16 cellular contexts compared by ENCODE assay signal in the genomic region with DNA sequence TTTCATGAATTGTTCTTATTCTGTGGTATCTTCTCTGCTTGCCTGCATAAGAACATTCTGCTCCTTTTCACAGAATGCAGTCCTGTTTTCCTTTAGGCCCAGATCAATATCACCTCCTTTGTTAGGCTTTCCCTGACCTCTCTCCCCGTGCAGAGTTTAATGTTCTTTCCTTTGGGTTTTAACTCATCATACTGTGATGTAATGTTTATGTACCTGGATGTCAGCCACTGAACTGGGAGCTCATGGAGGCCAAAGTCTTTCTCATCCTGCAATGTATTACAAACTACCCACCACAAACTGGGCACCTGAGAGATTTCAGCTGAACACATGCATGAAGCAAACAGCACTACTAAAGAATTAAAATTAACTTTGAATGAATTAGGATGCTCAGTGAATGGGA.
A peak's percentile ranks its signal among the peaks of the same experiment; 100 is the strongest.
DNase-seq lines count a peak whose midpoint lies in the region; FAIRE-seq and TF ChIP-seq lines count a peak whose summit lies in the region.
"Had no signal": no experiment of that assay in that cellular context is flagged by ENCODE, and none has a peak within 500 bp of the region (broad histone marks: within the 10 kb centered on the region; RNA-seq: fewer than 3 reads in every experiment).

No MANE protein-coding gene starts in this region.

- no peaks in the 10 kb centered on the region for H3F3A ChIP-seq in neural progenitor cell (ENCODE audit: low read depth)

- H3K4me3 Mint-ChIP-seq in neural progenitor cell: no peak overlapping the region
- H3K4me3 Mint-ChIP-seq: CD8-positive, alpha-beta memory T cell had no signal

- H3K9me3 ChIP-seq in keratinocyte (ENCODE audit: control insufficient read depth, low read depth, low read length) (no peaks in the 10 kb centered on the region), neural progenitor cell (ENCODE audit: low read depth) (no peaks in the 10 kb centered on the region)
- H3K9me3 ChIP-seq: Caco-2, HAP-1 had no signal

- DNase-seq in NCI-H2196 (lab: John Stamatoyannopoulos, UW; ENCODE audit: unreplicated experiment) (peak; percentile 2), NCI-H2196 treated with DMSO at 0.1 percent for 48 hours (lab: John Stamatoyannopoulos, UW; ENCODE audit: unreplicated experiment) (no peak), keratinocyte (ENCODE audit: low read depth, low spot score) (no peak), mucosa of gallbladder (ENCODE audit: low spot score) (peak; percentile 58), neural progenitor cell (ENCODE audit: low spot score) (no peak), coronary artery (ENCODE audit: low spot score) (no peak), NCI-H2107 treated with DMSO at 0.1 percent for 48 hours (lab: John Stamatoyannopoulos, UW; ENCODE audit: unreplicated experiment) (no peak)
- DNase-seq: Caco-2; CD8-positive, alpha-beta memory T cell; DND-41; GDM1 had no signal

- H2AFZ ChIP-seq in keratinocyte (ENCODE audit: control insufficient read depth, low read length) (no peak overlapping the region), neural progenitor cell (replicated peaks) (no peak overlapping the region)

- H3K9me1 ChIP-seq in keratinocyte (ENCODE audit: control insufficient read depth, extremely low read depth, insufficient read depth, low read length): no peaks in the 10 kb centered on the region

- H3K27me3 ChIP-seq in keratinocyte (ENCODE audit: control insufficient read depth, extremely low read depth, insufficient read depth, low read length): no peaks in the 10 kb centered on the region
- no peaks in the 10 kb centered on the region for H3K27me3 ChIP-seq in neural progenitor cell

- H3K27ac ChIP-seq in VCaP (peak overlapping the region; percentile 73), keratinocyte (ENCODE audit: control insufficient read depth, insufficient read depth, low read length) (no peak overlapping the region), neural progenitor cell (no peak overlapping the region), coronary artery (no peak overlapping the region)
- H3K27ac ChIP-seq: 22Rv1 had no signal

- no peaks in the 10 kb centered on the region for H3K4me1 ChIP-seq in keratinocyte (ENCODE audit: control insufficient read depth, extremely low read depth, insufficient read depth, low read length)
- peaks cover 11% of the 10 kb centered on the region for H3K4me1 ChIP-seq in neural progenitor cell
- H3K4me1 ChIP-seq: Caco-2 had no signal

- no peaks in the 10 kb centered on the region for H3K36me3 Mint-ChIP-seq in neural progenitor cell
- H3K36me3 Mint-ChIP-seq: CD8-positive, alpha-beta memory T cell had no signal

- H3K27ac Mint-ChIP-seq in neural progenitor cell: no peak overlapping the region
- H3K27ac Mint-ChIP-seq: CD8-positive, alpha-beta memory T cell had no signal

- no peaks in the 10 kb centered on the region for H3K9me3 Mint-ChIP-seq in neural progenitor cell

- dilution Hi-C loops in keratinocyte (cut with MboI; ENCODE audit: extremely low pct_ligation_motif_present, low sequenced_read_pairs): no loop called here

- peak; percentile 20 for FAIRE-seq in keratinocyte (lab: Jason Lieb, UNC)
- FAIRE-seq: GM12892, H1 had no signal

- H3K36me3 ChIP-seq in keratinocyte (ENCODE audit: control insufficient read depth in 2 of 2, extremely low read depth in 1 of 2, insufficient read depth in 2 of 2, low read length in 2 of 2): no peaks in the 10 kb centered on the region
- no peaks in the 10 kb centered on the region for H3K36me3 ChIP-seq in neural progenitor cell
- H3K36me3 ChIP-seq: HAP-1 had no signal

- H3K4me1 Mint-ChIP-seq in neural progenitor cell: no peaks in the 10 kb centered on the region
- H3K4me1 Mint-ChIP-seq: CD8-positive, alpha-beta memory T cell had no signal

- H3K9ac ChIP-seq in keratinocyte (ENCODE audit: control insufficient read depth, extremely low read depth, insufficient read depth, low read length): no peak overlapping the region
- no peak overlapping the region for H3K9ac ChIP-seq in neural progenitor cell

- H3K4me2 ChIP-seq in keratinocyte (ENCODE audit: control insufficient read depth, extremely low read depth, insufficient read depth, low read depth, low read length): no peak overlapping the region
- no peak overlapping the region for H3K4me2 ChIP-seq in neural progenitor cell

- TF ChIP-seq CTCF in VCaP (conservative IDR thresholded peaks at IDR 0.05) (no peak), keratinocyte (optimal IDR thresholded peaks at IDR 0.05 in 1 of 3, IDR thresholded peaks at IDR 0.05 in 1 of 3, conservative IDR thresholded peaks at IDR 0.05 in 1 of 3; ENCODE audit: extremely low read depth in 1 of 3, insufficient read depth in 2 of 3, low read length in 3 of 3) (no peak), neural progenitor cell (IDR thresholded peaks at IDR 0.05) (no peak), coronary artery (IDR thresholded peaks at IDR 0.05) (no peak)

- no peaks in the 10 kb centered on the region for H4K20me1 ChIP-seq in keratinocyte (ENCODE audit: control insufficient read depth, extremely low read depth, insufficient read depth, low read length)
- no peaks in the 10 kb centered on the region for H4K20me1 ChIP-seq in neural progenitor cell (ENCODE audit: low read depth)

- H3K79me2 ChIP-seq in keratinocyte (ENCODE audit: control insufficient read depth, insufficient read depth, low read length) (no peaks in the 10 kb centered on the region), neural progenitor cell (ENCODE audit: low read depth) (no peaks in the 10 kb centered on the region)

- no peaks in the 10 kb centered on the region for H3K27me3 Mint-ChIP-seq in neural progenitor cell (ENCODE audit: insufficient read depth, low read depth)

- no peak overlapping the region for H3K4me3 ChIP-seq in keratinocyte (ENCODE audit: control insufficient read depth in 2 of 3, extremely low read depth in 1 of 3, insufficient read depth in 2 of 3, low read depth in 1 of 3, low read length in 3 of 3)
- H3K4me3 ChIP-seq in neural progenitor cell: no peak overlapping the region
- no peak overlapping the region for H3K4me3 ChIP-seq in coronary artery
- H3K4me3 ChIP-seq: HAP-1 had no signal

Comparison
In these comparisons a context has a peak if more than half of its experiments do, and no peak if none do; other contexts are left out.
1. DNase-seq: peak in NCI-H2196 (single experiment) and mucosa of gallbladder (single experiment); none in NCI-H2196 treated with DMSO at 0.1 percent for 48 hours (single experiment), keratinocyte (single experiment), neural progenitor cell (single experiment), coronary artery (single experiment) and NCI-H2107 treated with DMSO at 0.1 percent for 48 hours (single experiment).